8 cellular contexts compared by ENCODE assay signal in the genomic region with DNA sequence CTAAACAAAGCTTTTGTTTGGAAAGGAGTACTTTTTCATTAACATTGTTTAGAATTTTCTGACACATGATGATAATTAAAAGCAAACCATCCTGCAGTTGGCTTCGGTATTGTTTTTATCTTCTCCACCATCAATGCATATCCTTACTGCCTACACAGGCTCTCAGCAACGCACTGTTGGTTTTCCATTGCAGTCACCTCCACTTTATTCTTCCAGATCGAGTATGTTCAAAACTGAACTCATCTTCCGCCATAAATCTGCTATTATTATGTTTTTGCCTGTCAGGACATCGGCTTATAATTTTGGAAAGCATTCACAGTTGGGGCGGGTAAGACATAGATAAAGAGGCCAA. TPM values are rescaled to one million over a fixed set of nuclear protein-coding genes. Genes with fewer than 3 reads are reported as not detected.
DNase-seq lines count a peak whose midpoint lies in the region; ATAC-seq, FAIRE-seq and TF ChIP-seq lines count a peak whose summit lies in the region.

No MANE protein-coding gene starts in this region.

- TF ChIP-seq CTCF in PC-3 (conservative IDR thresholded peaks at IDR 0.05; ENCODE audit: low read depth, low read length) (no peak), epithelial cell of esophagus (IDR thresholded peaks at IDR 0.05; ENCODE audit: insufficient read depth, low read depth, low read length, missing control alignments) (no peak), prostate gland (IDR thresholded peaks at IDR 0.05) (no peak), omental fat pad (IDR thresholded peaks at IDR 0.05) (no peak)

- H3K36me3 ChIP-seq in PC-3 (ENCODE audit: low read depth, low read length) (peaks cover 4% of the 10 kb centered on the region; the same call in 1 of the 2 replicates), prostate gland (no peaks in the 10 kb centered on the region)

- intact Hi-C loops in PC-3 (cut with micrococcal nuclease): no loop called here
- intact Hi-C loops in prostate gland (cut with DNase I): loop anchor here (5.0 kb wide), 1 partner anchor 75 kb away; a partner anchor contains a TSS

- peaks cover 23% of the 10 kb centered on the region for H4K20me1 ChIP-seq in PC-3 (ENCODE audit: low read length)

- TF ChIP-seq POLR2A in GM12891 (IDR thresholded peaks at IDR 0.05; ENCODE audit: low read depth, low read length) (no peak), prostate gland (IDR thresholded peaks at IDR 0.05) (no peak)

- no peak for ATAC-seq in PC-3
- ATAC-seq in GM18868 (IDR thresholded peaks at IDR 0.05; ENCODE audit: unreplicated experiment): no peak
- no peak for ATAC-seq in GM18909 (IDR thresholded peaks at IDR 0.05; ENCODE audit: poor library complexity, unreplicated experiment)
- no peak for ATAC-seq in omental fat pad (ENCODE audit: low FRiP score)

- CTCF ChIA-PET in PC-3 (lab: Charles Lee): no interaction called here

- no peak for DNase-seq in GM12891 (ENCODE audit: insufficient read length, low spot score)
- no peak for DNase-seq in PC-3
- no peak for DNase-seq in epithelial cell of esophagus (ENCODE audit: low read depth)
- no peak for DNase-seq in prostate gland (ENCODE audit: low spot score)
- DNase-seq in A172 (ENCODE audit: low spot score): no peak
- no peak for DNase-seq in omental fat pad (ENCODE audit: low spot score)

- H3K27ac ChIP-seq in PC-3 (ENCODE audit: low read length) (0 out of 2 replicates have a peak overlapping the region, but pooled peaks have one; percentile 8), prostate gland (peak overlapping the region; percentile 83 to 91)

- H3K9me3 ChIP-seq in PC-3 (ENCODE audit: low read length) (no peaks in the 10 kb centered on the region), prostate gland (no peaks in the 10 kb centered on the region)

- H3K79me2 ChIP-seq in PC-3 (ENCODE audit: low read length): peaks cover 44% of the 10 kb centered on the region

- H3K9me2 ChIP-seq in PC-3 (replicated peaks; ENCODE audit: low read length): no peaks in the 10 kb centered on the region

- H2AFZ ChIP-seq in PC-3 (ENCODE audit: low read length): peak overlapping the region; percentile 89

- WGBS in prostate gland: 23% methylated on average over 6 of the region's 6 CpGs

- H3K9ac ChIP-seq in PC-3 (ENCODE audit: low read length): peak overlapping the region; percentile 93

- H3K4me3 ChIP-seq in PC-3 (ENCODE audit: low read length) (peak overlapping the region; percentile 97), epithelial cell of esophagus (ENCODE audit: low read length) (peak overlapping the region; percentile 67), prostate gland (peak overlapping the region; percentile 91 to 100)

- H3K4me2 ChIP-seq in PC-3 (ENCODE audit: low read length): peak overlapping the region; percentile 89

- FAIRE-seq in GM12891 (lab: Jason Lieb, UNC): peak; percentile 20

- BruUV-seq in PC-3 (replicated peaks; lab: Mats Ljungman, UMichigan): TSS peak; percentile 94

- no peaks in the 10 kb centered on the region for H3K27me3 ChIP-seq in PC-3 (ENCODE audit: low read length)
- H3K27me3 ChIP-seq in prostate gland (replicated peaks; ENCODE audit: insufficient read depth): no peaks in the 10 kb centered on the region

- POLR2A ChIA-PET in PC-3 (lab: Charles Lee; ENCODE audit: unreplicated experiment): interaction anchor here (0.5 to 0.7 kb wide), 8 partner anchors 8 to 633 kb away, joined by 3 to 15 read pairs (median 6); a partner anchor contains a TSS

- H3F3A ChIP-seq in PC-3 (ENCODE audit: low read length, unreplicated experiment): no peaks in the 10 kb centered on the region

- peaks cover 10% of the 10 kb centered on the region for H3K4me1 ChIP-seq in PC-3 (ENCODE audit: insufficient read depth, low read length)
- H3K4me1 ChIP-seq in prostate gland (replicated peaks): peaks cover 8% of the 10 kb centered on the region

TF ChIP-seq in GM12891, 5 proteins besides CTCF, POLR2A, EP300 and RAD21:
- no peak for TF ChIP-seq POU2F2 (IDR thresholded peaks at IDR 0.05; ENCODE audit: low read depth, low read length)
- TF ChIP-seq TAF1 (IDR thresholded peaks at IDR 0.05; ENCODE audit: low read depth, low read length): no peak
- TF ChIP-seq POLR2AphosphoS5 (IDR thresholded peaks at IDR 0.05; ENCODE audit: low read depth, low read length): no peak
- no peak for TF ChIP-seq PAX5 (IDR thresholded peaks at IDR 0.05; ENCODE audit: insufficient read depth, low read length, severe bottlenecking)
- no peak for TF ChIP-seq SPI1 (IDR thresholded peaks at IDR 0.05; ENCODE audit: low read depth, low read length)

RNA-seq across cellular contexts. Expression of a gene that starts 0.6 kb away (rescaled TPM):
- polyA plus RNA-seq in GM12891 (2012; ENCODE audit: low read depth, missing spikeins): 9.0 TPM
- total RNA-seq in PC-3 (2014; rRNA removed): 31.4 and 34.2 TPM in 2 replicates
- 10 to 100 TPM; 28.3 to 62.9 TPM for total RNA-seq in prostate gland
- total RNA-seq in A172 (2014; rRNA removed; shearing (Covaris generic)): 48.6 and 60.6 TPM in 2 replicates
- total RNA-seq in omental fat pad: 10 to 100 TPM; 31.3 to 69.9 (median 41.3) TPM
